ENCODE assay signal across 24 cellular contexts in genomic region chr5:87034562-87034961, GRCh38.
"Had no signal": no experiment of that assay in that cellular context is flagged by ENCODE, and none has a peak within 500 bp of the region (broad histone marks: within the 10 kb centered on the region; RNA-seq: fewer than 3 reads in every experiment).

No MANE protein-coding gene starts in this region.

- H3K27ac ChIP-seq: coronary artery, dorsolateral prefrontal cortex, epithelial cell of prostate, esophagus squamous epithelium, gastrocnemius medialis, heart right ventricle, left lung, lower lobe of right lung had no signal

- H3K27me3 ChIP-seq: dorsolateral prefrontal cortex, esophagus squamous epithelium, gastrocnemius medialis, left lung had no signal

- ATAC-seq: esophagus mucosa; gastrocnemius medialis; heart right ventricle; left cardiac atrium; left lung; left ventricle myocardium superior; lower lobe of right lung; naive thymus-derived CD4-positive, alpha-beta T cell had no signal

- H3K4me3 ChIP-seq: coronary artery, dorsolateral prefrontal cortex, esophagus squamous epithelium, gastrocnemius medialis, heart right ventricle, left lung, lower lobe of right lung had no signal

- H3K36me3 ChIP-seq: esophagus squamous epithelium, gastrocnemius medialis, heart right ventricle, left lung, lower lobe of right lung had no signal

- DNase-seq: dermis blood vessel endothelial cell; dorsolateral prefrontal cortex; effector CD4-positive, alpha-beta T cell; effector memory CD4-positive, alpha-beta T cell; endodermal cell; erythroblast; esophagus squamous epithelium; foreskin fibroblast; foreskin melanocyte; gastrocnemius medialis; glutamatergic neuron; head of caudate nucleus; heart right ventricle; hippocampal formation; left cardiac atrium; left lung; left ventricle myocardium superior; lower lobe of right lung; mesenchymal stem cell; midbrain had no signal

- H3K4me1 ChIP-seq: esophagus squamous epithelium, gastrocnemius medialis, heart right ventricle, left lung, lower lobe of right lung had no signal

- H3K4me3 Mint-ChIP-seq: endodermal cell; naive thymus-derived CD4-positive, alpha-beta T cell had no signal

- H3K9me3 ChIP-seq: esophagus squamous epithelium, gastrocnemius medialis, lower lobe of right lung had no signal
